22 cellular contexts compared by ENCODE assay signal in genomic region chr19:47405854-47406417, GRCh38. TPM values are rescaled to one million over a fixed set of nuclear protein-coding genes. Genes with fewer than 3 reads are reported as not detected.
"Had no signal": no experiment of that assay in that cellular context is flagged by ENCODE, and none has a peak within 500 bp of the region (broad histone marks: within the 10 kb centered on the region; RNA-seq: fewer than 3 reads in every experiment).

No MANE protein-coding gene starts in this region.

- H3K4me1 ChIP-seq: left lung, lower lobe of right lung, pancreas, tibial artery, upper lobe of left lung, vagina had no signal

- H3K27me3 ChIP-seq: pancreas, vagina had no signal

- H3K36me3 Mint-ChIP-seq: memory B cell, natural killer cell had no signal

- DNase-seq: effector memory CD8-positive, alpha-beta T cell; esophagus squamous epithelium; foreskin fibroblast; immature natural killer cell; lower lobe of right lung; natural killer cell; pancreas; right cardiac atrium; small intestine; stimulated activated CD4-positive, alpha-beta T cell treated with anti-CD3 and anti-CD28 coated beads, Interleukin-2, amount 100 ng/mL, for 48 hours; stimulated activated naive CD8-positive, alpha-beta T cell treated with anti-CD3 and anti-CD28 coated beads, Interleukin-15, Interleukin-2, amounts not matched to agents 100 U/mL and 50 U/mL, for 24 hours; tibial artery had no signal

- H3K9me3 ChIP-seq: esophagus squamous epithelium, gastroesophageal sphincter, left lung, lower lobe of right lung, pancreas, suprapubic skin, tibial artery, upper lobe of left lung, vagina had no signal

- H3K4me3 ChIP-seq: esophagus squamous epithelium, gastroesophageal sphincter, left lung, lower lobe of right lung, pancreas, suprapubic skin, tibial artery, upper lobe of left lung, vagina had no signal

- H3K9me3 Mint-ChIP-seq: dendritic cell treated with granulocyte-macrophage colony-stimulating factor and Interleukin-4, amounts not matched to agents 40 ng/mL and 50 ng/mL, for 4 days; effector memory CD8-positive, alpha-beta T cell; immature natural killer cell; natural killer cell; neural crest cell had no signal

- H3K27ac Mint-ChIP-seq: dendritic cell treated with granulocyte-macrophage colony-stimulating factor and Interleukin-4, amounts not matched to agents 40 ng/mL and 50 ng/mL, for 4 days; effector memory CD8-positive, alpha-beta T cell; immature natural killer cell; memory B cell; mesothelial cell of epicardium; natural killer cell; progenitor cell of endocrine pancreas had no signal

- ATAC-seq: effector memory CD8-positive, alpha-beta T cell; gastroesophageal sphincter; natural killer cell; stimulated activated naive CD8-positive, alpha-beta T cell treated with anti-CD3 and anti-CD28 coated beads, Interleukin-15, Interleukin-2, amounts not matched to agents 100 U/mL and 50 U/mL, for 24 hours had no signal

- H3K4me3 Mint-ChIP-seq: dendritic cell treated with granulocyte-macrophage colony-stimulating factor and Interleukin-4, amounts not matched to agents 40 ng/mL and 50 ng/mL, for 4 days; effector memory CD8-positive, alpha-beta T cell; immature natural killer cell; memory B cell; mesothelial cell of epicardium; natural killer cell; neural crest cell had no signal

- H3K4me1 Mint-ChIP-seq: immature natural killer cell, natural killer cell had no signal

- H3K36me3 ChIP-seq: esophagus squamous epithelium, left lung, lower lobe of right lung, pancreas, suprapubic skin, tibial artery, upper lobe of left lung, vagina had no signal

RNA-seq across cellular contexts. Expression of gene MEIS3, which starts 13.4 kb away (rescaled TPM):
- total RNA-seq: natural killer cell had no signal
